In the genomic region with DNA sequence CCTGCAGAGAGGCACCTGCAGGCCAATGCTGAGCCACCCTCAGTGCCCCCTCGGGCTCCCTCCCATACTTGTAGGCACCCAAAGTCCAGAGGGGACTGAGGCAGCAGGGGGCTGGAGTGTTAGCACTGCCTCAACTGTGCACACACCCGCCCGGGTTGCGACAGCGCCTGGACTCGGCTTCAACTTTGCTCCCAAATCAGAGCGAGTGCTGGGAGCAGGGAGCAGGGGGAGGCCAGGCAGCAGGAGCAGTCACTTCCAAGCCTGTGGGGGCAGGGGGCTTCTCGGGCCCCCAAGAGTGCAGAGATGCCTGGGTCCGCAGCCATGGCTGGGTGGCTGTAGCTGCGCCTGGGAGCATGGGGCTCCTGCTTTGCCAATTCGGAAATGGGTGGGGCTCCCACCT, we compare ENCODE assay signal across 29 cellular contexts.
"Had no signal": no experiment of that assay in that cellular context is flagged by ENCODE, and none has a peak within 500 bp of the region (broad histone marks: within the 10 kb centered on the region; RNA-seq: fewer than 3 reads in every experiment).

No MANE protein-coding gene starts in this region.

- H3K27me3 ChIP-seq: ovary, right lobe of liver, spleen, stomach, thyroid gland, tibial nerve, upper lobe of left lung, vagina had no signal

- H3K36me3 Mint-ChIP-seq: natural killer cell treated with Interleukin-12 subunit alpha and Interleukin-12 subunit beta and Interleukin-15 and Interleukin-18, amount 100 ng/mL, for 72 hours had no signal

- H3K4me1 ChIP-seq: parathyroid adenoma had no signal

- H3K4me3 Mint-ChIP-seq: naive B cell; naive thymus-derived CD8-positive, alpha-beta T cell; natural killer cell treated with Interleukin-12 subunit alpha and Interleukin-12 subunit beta and Interleukin-15 and Interleukin-18, amount 100 ng/mL, for 72 hours; nephron progenitor cell; neural crest cell; stimulated activated naive B cell treated with anti-CD40 and anti-IgM and Interleukin-4, amounts not matched to agents 10 μg/mL and 1 μg/mL and 100 μg/mL, for 72 hours had no signal

- H3K36me3 ChIP-seq: ovary, right lobe of liver, thoracic aorta, thyroid gland, upper lobe of left lung, vagina had no signal

- H2AFZ ChIP-seq: parathyroid adenoma had no signal

- H3K27ac ChIP-seq: ovary, parathyroid adenoma, right lobe of liver, spleen, stomach, thoracic aorta, thyroid gland, tibial nerve, upper lobe of left lung, vagina had no signal

- H3K9ac ChIP-seq: parathyroid adenoma had no signal

- H3K27me3 Mint-ChIP-seq: naive B cell; naive thymus-derived CD8-positive, alpha-beta T cell; natural killer cell treated with Interleukin-12 subunit alpha and Interleukin-12 subunit beta and Interleukin-15 and Interleukin-18, amount 100 ng/mL, for 72 hours; progenitor cell of endocrine pancreas; stimulated activated naive B cell treated with anti-CD40 and anti-IgM and Interleukin-4, amounts not matched to agents 10 μg/mL and 1 μg/mL and 100 μg/mL, for 72 hours had no signal

- DNase-seq: naive B cell; naive thymus-derived CD8-positive, alpha-beta T cell; nephron progenitor cell; occipital lobe; ovary; spleen; stimulated activated CD4-positive, alpha-beta T cell treated with anti-CD3 and anti-CD28 coated beads, Interleukin-12 subunit alpha, Interleukin-12 subunit beta, amount 100 ng/mL, for 4 hours; stimulated activated CD4-positive, alpha-beta T cell treated with anti-CD3 and anti-CD28 coated beads, Interleukin-1b, Interleukin-23, amount 100 ng/mL, for 48 hours; stimulated activated CD4-positive, alpha-beta T cell treated with anti-CD3 and anti-CD28 coated beads, Interleukin-4, amount 100 ng/mL, for 1 hour; stimulated activated CD4-positive, alpha-beta T cell treated with anti-CD3 and anti-CD28 coated beads, Interleukin-4, amount 100 ng/mL, for 4 hours; stimulated activated CD8-positive, alpha-beta memory T cell treated with anti-CD3 and anti-CD28 coated beads, Interleukin-4, amount 100 ng/mL, for 48 hours; stimulated activated naive B cell treated with anti-CD40 and anti-IgM and Interleukin-4, amounts not matched to agents 10 μg/mL and 1 μg/mL and 100 μg/mL, for 72 hours; stimulated activated naive CD4-positive, alpha-beta T cell treated with Interleukin-2 at 50 U/mL for 16 hours; stomach; thyroid gland; trophoblast cell had no signal

- H3K4me3 ChIP-seq: ovary, psoas muscle, right lobe of liver, skin epidermis, smooth muscle cell, spleen, stomach, thoracic aorta, thyroid gland, tibial nerve, upper lobe of left lung, vagina had no signal

- H3K9me3 Mint-ChIP-seq: naive B cell; naive thymus-derived CD8-positive, alpha-beta T cell; natural killer cell treated with Interleukin-12 subunit alpha and Interleukin-12 subunit beta and Interleukin-15 and Interleukin-18, amount 100 ng/mL, for 72 hours; nephron progenitor cell; neural crest cell; stimulated activated naive B cell treated with anti-CD40 and anti-IgM and Interleukin-4, amounts not matched to agents 10 μg/mL and 1 μg/mL and 100 μg/mL, for 72 hours had no signal

- H3K27ac Mint-ChIP-seq: naive B cell; natural killer cell treated with Interleukin-12 subunit alpha and Interleukin-12 subunit beta and Interleukin-15 and Interleukin-18, amount 100 ng/mL, for 72 hours; nephron progenitor cell; progenitor cell of endocrine pancreas; stimulated activated naive B cell treated with anti-CD40 and anti-IgM and Interleukin-4, amounts not matched to agents 10 μg/mL and 1 μg/mL and 100 μg/mL, for 72 hours had no signal

- H3K4me2 ChIP-seq: smooth muscle cell had no signal

- H3K9me3 ChIP-seq: ovary, psoas muscle, right lobe of liver, stomach, thoracic aorta, thyroid gland, tibial nerve, upper lobe of left lung, vagina had no signal

- ATAC-seq: naive thymus-derived CD8-positive, alpha-beta T cell; natural killer cell treated with Interleukin-12 subunit alpha and Interleukin-12 subunit beta and Interleukin-15 and Interleukin-18, amount 100 ng/mL, for 72 hours; right cardiac atrium; right lobe of liver; stimulated activated naive B cell treated with anti-CD40 and anti-IgM and Interleukin-4, amounts not matched to agents 10 μg/mL and 1 μg/mL and 100 μg/mL, for 72 hours had no signal
